Comparison of ENCODE assay signal across 8 cellular contexts in the genomic region with DNA sequence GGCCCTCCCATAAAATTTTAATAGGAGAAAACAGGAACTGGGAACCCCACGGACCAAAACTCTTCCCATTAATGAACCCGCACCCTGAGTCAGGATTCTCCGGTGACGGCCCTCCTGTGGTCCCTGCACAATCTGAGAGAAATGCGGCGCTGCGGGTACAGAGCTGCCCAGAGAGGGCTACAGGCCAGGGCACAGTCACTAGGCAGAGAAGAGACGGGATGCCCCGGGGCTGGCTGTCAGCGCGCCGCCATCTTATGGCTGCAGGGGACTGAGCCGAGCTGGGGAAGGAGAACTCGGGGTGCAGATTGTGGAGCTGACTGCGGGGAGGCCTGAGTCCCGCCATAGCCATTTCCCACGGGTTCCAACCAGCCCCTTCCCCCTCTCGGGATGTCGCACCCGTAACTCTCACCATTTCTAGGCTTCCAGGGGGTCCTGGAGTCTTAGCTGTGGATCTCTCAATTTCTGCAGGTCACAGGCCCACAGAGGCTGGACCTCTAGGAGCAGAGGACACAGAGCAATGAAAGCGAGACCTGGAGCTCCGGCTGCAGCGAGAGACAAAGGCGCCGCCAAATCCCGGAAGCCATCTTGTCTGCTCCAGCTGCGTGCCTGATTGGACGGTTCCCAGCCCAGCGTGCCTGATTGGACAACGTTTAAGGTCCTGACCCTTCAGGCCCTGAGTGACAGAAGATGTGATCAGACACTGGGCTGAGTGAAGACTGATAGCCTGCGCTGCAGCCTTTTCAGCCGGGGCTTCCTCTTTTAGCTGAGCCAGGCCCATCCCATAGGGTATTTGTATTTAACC. TPM values are rescaled to one million over a fixed set of nuclear protein-coding genes. Genes with fewer than 3 reads are reported as not detected.
DNase-seq lines count a peak whose midpoint lies in the region; ATAC-seq, FAIRE-seq and TF ChIP-seq lines count a peak whose summit lies in the region.

A gene (minus strand): TSS at position 591 of the 802 bp plus-strand sequence. CDS start 179 bp downstream, at position 412.

- H3K36me3 Mint-ChIP-seq in HFFc6 (ENCODE audit: low read depth): peaks cover 38% of the 10 kb centered on the region
- H3K36me3 Mint-ChIP-seq in activated naive CD8-positive, alpha-beta T cell treated with anti-CD3 and anti-CD28 coated beads for 36 hours: peaks cover 37% of the 10 kb centered on the region

- H3K27ac Mint-ChIP-seq in HFFc6: peak within 1 kb of the TSS; percentile 99
- peak within 1 kb of the TSS; percentile 98 for H3K27ac Mint-ChIP-seq in activated naive CD8-positive, alpha-beta T cell treated with anti-CD3 and anti-CD28 coated beads for 36 hours

- TF ChIP-seq EP300 in tibial nerve (IDR thresholded peaks at IDR 0.05): peak in 1 of 2 donors; percentile 39

- TF ChIP-seq POLR2A in tibial nerve (IDR thresholded peaks at IDR 0.05): peak in 1 of 2 donors; percentile 17

- peak within 1 kb of the TSS; percentile 99 for H3K4me3 Mint-ChIP-seq in HFFc6
- peak within 1 kb of the TSS; percentile 98 for H3K4me3 Mint-ChIP-seq in activated naive CD8-positive, alpha-beta T cell treated with anti-CD3 and anti-CD28 coated beads for 36 hours

- no peaks in the 10 kb centered on the region for H3K27me3 Mint-ChIP-seq in HFFc6 (ENCODE audit: insufficient read depth)
- no peaks in the 10 kb centered on the region for H3K27me3 Mint-ChIP-seq in activated naive CD8-positive, alpha-beta T cell treated with anti-CD3 and anti-CD28 coated beads for 36 hours

- H3K27me3 ChIP-seq in GM06990 (replicated peaks; ENCODE audit: control insufficient read depth, insufficient read depth, low read length) (no peaks in the 10 kb centered on the region), pancreas (no peaks in the 10 kb centered on the region), tibial nerve (no peaks in the 10 kb centered on the region)

- H3K27ac ChIP-seq in pancreas (peak within 1 kb of the TSS; percentile 67 to 84 (median 71)), tibial nerve (peak within 1 kb of the TSS; percentile 65 to 86 (median 82))

- DNase-seq in GM06990 (ENCODE audit: extremely low read depth, insufficient read length) (peak; percentile 88), HFFc6 (peak; percentile 89), NAMALWA (ENCODE audit: low spot score) (peak; percentile 97), SKM-1 treated with dmso at 0.1 percent for 144 hours (lab: John Stamatoyannopoulos, UW; ENCODE audit: unreplicated experiment) (peak; percentile 86), Right ventricle myocardium inferior (ENCODE audit: missing footprints) (peak; percentile 96), pancreas (peak; percentile 83 to 94 (median 88)), tibial nerve (ENCODE audit: low spot score in 2 of 2) (peak; percentile 86 to 92)
- DNase-seq in activated naive CD8-positive, alpha-beta T cell treated with anti-CD3 and anti-CD28 coated beads for 36 hours: peak; percentile 87

- H3K9me3 ChIP-seq in pancreas (no peaks in the 10 kb centered on the region), tibial nerve (no peaks in the 10 kb centered on the region)

- H3K4me1 Mint-ChIP-seq in HFFc6 (ENCODE audit: low read depth): peaks cover 21% of the 10 kb centered on the region
- H3K4me1 Mint-ChIP-seq in activated naive CD8-positive, alpha-beta T cell treated with anti-CD3 and anti-CD28 coated beads for 36 hours: peaks cover 27% of the 10 kb centered on the region

- intact Hi-C loops in Right ventricle myocardium inferior (cut with DNase I) (loop anchor here (5.0 kb wide), 1 partner anchor 75 kb away; a partner anchor contains a TSS), pancreas (cut with DNase I) (no loop called here)

- no peaks in the 10 kb centered on the region; the same call in 1 of the 2 replicates for H3K9me3 Mint-ChIP-seq in HFFc6
- H3K9me3 Mint-ChIP-seq in activated naive CD8-positive, alpha-beta T cell treated with anti-CD3 and anti-CD28 coated beads for 36 hours: peaks cover 12% of the 10 kb centered on the region

- peak within 1 kb of the TSS; percentile 82 for H3K4me3 ChIP-seq in GM06990 (replicated peaks; ENCODE audit: low read depth, low read length)
- H3K4me3 ChIP-seq in pancreas: peak within 1 kb of the TSS; percentile 47 to 71 (median 55)
- H3K4me3 ChIP-seq in tibial nerve: peak within 1 kb of the TSS; percentile 59 to 86 (median 66)

- H3K4me1 ChIP-seq in pancreas: peaks cover 0 to 2% (median 0%) of the 10 kb centered on the region in 3 donors
- peaks cover 0 to 12% (median 9%) of the 10 kb centered on the region in 4 donors for H3K4me1 ChIP-seq in tibial nerve

- TF ChIP-seq CTCF in GM06990 (IDR thresholded peaks at IDR 0.05; ENCODE audit: insufficient read depth, low read length, poor library complexity, severe bottlenecking) (no peak), HFFc6 (IDR thresholded peaks at IDR 0.05) (peak; percentile 18), pancreas (IDR thresholded peaks at IDR 0.05) (no peak), tibial nerve (IDR thresholded peaks at IDR 0.05) (no peak)

- ATAC-seq in Right ventricle myocardium inferior (peak; percentile 97), pancreas (peak; percentile 95 to 98 (median 97))

- WGBS in pancreas, 2 donors: 0 to 1% methylated on average over 29 to 32 of the region's 32 CpGs
- WGBS in tibial nerve, 2 donors: 0% methylated on average over 32 of the region's 32 CpGs

- FAIRE-seq in pancreas (lab: Jason Lieb, UNC): peak; percentile 41

- H3K36me3 ChIP-seq in GM06990 (ENCODE audit: control insufficient read depth, insufficient read depth, low read length): peaks cover 2% of the 10 kb centered on the region; the same call in 1 of the 2 replicates
- H3K36me3 ChIP-seq in pancreas: no peaks in the 10 kb centered on the region
- peaks cover 0 to 23% (median 0%) of the 10 kb centered on the region in 3 donors for H3K36me3 ChIP-seq in tibial nerve

RNA-seq across cellular contexts. Expression of the gene that starts here (rescaled TPM):
- 10 to 100 TPM in 5 of 6 experiments, 1 to 10 TPM in 1; 8.7 to 17.8 (median 14.0) TPM for total RNA-seq in HFFc6 (2021; fragmentation: NEBNext Ultra II Directional; extraction: Animal tissue kit (Norgen Biotek cat#: 25700))
- total RNA-seq in activated naive CD8-positive, alpha-beta T cell treated with anti-CD3 and anti-CD28 coated beads for 36 hours: 10 to 100 TPM; 24.0 to 24.7 TPM
- total RNA-seq in Right ventricle myocardium inferior: 4.4 TPM
- 1 to 10 TPM; 2.0 to 5.7 (median 3.1) TPM for total RNA-seq in pancreas
- polyA plus RNA-seq in pancreas: 1 to 10 TPM; 1.7 to 3.3 TPM
- 10 to 100 TPM in 1 of 4 donors, 1 to 10 TPM in 3; 2.5 to 11.7 (median 7.0) TPM for total RNA-seq in tibial nerve

Comparison
In these comparisons a context has a peak if more than half of its experiments do, and no peak if none do; other contexts are left out.
1. Peak in every context shown above with its lines: DNase-seq, ATAC-seq, H3K4me3 ChIP-seq and H3K27ac ChIP-seq.